Comparison of ENCODE assay signal across 14 cellular contexts in genomic region chr3:10392244-10392643, GRCh38.
DNase-seq lines count a peak whose midpoint lies in the region; ATAC-seq and TF ChIP-seq lines count a peak whose summit lies in the region.
"Had no signal": no experiment of that assay in that cellular context is flagged by ENCODE, and none has a peak within 500 bp of the region (broad histone marks: within the 10 kb centered on the region; RNA-seq: fewer than 3 reads in every experiment).

No MANE protein-coding gene starts in this region.

- H3K4me3 ChIP-seq in DND-41 (ENCODE audit: low read depth in 1 of 2, low read length in 2 of 2) (no peak overlapping the region), WERI-Rb-1 (ENCODE audit: low read depth, low read length) (no peak overlapping the region), kidney epithelial cell (ENCODE audit: low read depth, low read length) (no peak overlapping the region), uterus (no peak overlapping the region)
- H3K4me3 ChIP-seq: SK-N-MC had no signal

- peak; percentile 14 for DNase-seq in ACHN
- DNase-seq in DND-41: no peak
- DNase-seq in WERI-Rb-1: no peak
- no peak for DNase-seq in kidney epithelial cell (ENCODE audit: low read depth)
- no peak for DNase-seq in NCI-H2171 treated with DMSO at 0.1 percent for 48 hours (lab: John Stamatoyannopoulos, UW)
- DNase-seq in uterus: no peak
- DNase-seq in RPMI8226: no peak
- no peak for DNase-seq in NCI-H345 treated with DMSO at 0.1 percent for 48 hours (lab: John Stamatoyannopoulos, UW; ENCODE audit: unreplicated experiment)
- DNase-seq: activated CD8-positive, alpha-beta memory T cell treated with anti-CD3 and anti-CD28 coated beads for 24 hours; activated effector memory CD4-positive, alpha-beta T cell treated with Interleukin-2 at 50 U/mL for 16 hours; effector CD8-positive, alpha-beta T cell; NCI-H2081; nucleus accumbens had no signal

- H3K4me1 ChIP-seq in DND-41 (ENCODE audit: insufficient read depth, low read length) (no peaks in the 10 kb centered on the region; the same call in 1 of the 2 replicates), uterus (no peaks in the 10 kb centered on the region)

- H3K27me3 ChIP-seq in DND-41 (ENCODE audit: insufficient read depth, low read length, poor library complexity) (peaks cover 33% of the 10 kb centered on the region), WERI-Rb-1 (ENCODE audit: insufficient read depth, low read depth, severe bottlenecking) (no peaks in the 10 kb centered on the region), kidney epithelial cell (ENCODE audit: control insufficient read depth, insufficient read depth, low read length) (peaks cover 9% of the 10 kb centered on the region), uterus (no peaks in the 10 kb centered on the region)

- in situ Hi-C loops in ACHN (cut with HindIII; ENCODE audit: low pct_ligation_motif_present, low pct_unique_long_range_greater_than_20kb, low sequenced_read_pairs): no loop called here

- no peaks in the 10 kb centered on the region for H3K36me3 ChIP-seq in DND-41 (ENCODE audit: insufficient read depth, low read length)
- H3K36me3 ChIP-seq in WERI-Rb-1: no peaks in the 10 kb centered on the region
- no peaks in the 10 kb centered on the region for H3K36me3 ChIP-seq in kidney epithelial cell (ENCODE audit: control insufficient read depth, insufficient read depth, low read length)
- H3K36me3 ChIP-seq in uterus: no peaks in the 10 kb centered on the region

- peaks cover 11% of the 10 kb centered on the region for H3K9me3 ChIP-seq in DND-41 (ENCODE audit: insufficient read depth, low read length, severe bottlenecking)
- peaks cover 21% of the 10 kb centered on the region for H3K9me3 ChIP-seq in WERI-Rb-1 (ENCODE audit: severe bottlenecking)
- H3K9me3 ChIP-seq in uterus: peaks cover 0 to 10% of the 10 kb centered on the region in 2 donors

- H2AFZ ChIP-seq in DND-41 (ENCODE audit: low read depth, low read length): no peak overlapping the region

- H3K79me2 ChIP-seq in DND-41 (ENCODE audit: insufficient read depth, low read length): no peaks in the 10 kb centered on the region

- no peaks in the 10 kb centered on the region; the same call in 1 of the 2 replicates for H4K20me1 ChIP-seq in DND-41 (ENCODE audit: insufficient read depth, low read length)

- no peak for ATAC-seq in DND-41 (ENCODE audit: insufficient read depth, low read depth)

- H3K4me2 ChIP-seq in DND-41 (ENCODE audit: insufficient read depth, low read length): no peak overlapping the region

- no peak for TF ChIP-seq POLR2A in uterus (IDR thresholded peaks at IDR 0.05)

- H3K27ac ChIP-seq in DND-41 (ENCODE audit: low read length): no peak overlapping the region
- no peak overlapping the region for H3K27ac ChIP-seq in WERI-Rb-1
- no peak overlapping the region for H3K27ac ChIP-seq in uterus
- H3K27ac ChIP-seq: SK-N-MC had no signal

- TF ChIP-seq CTCF in DND-41 (IDR thresholded peaks at IDR 0.05; ENCODE audit: borderline replicate concordance, extremely low read depth, low read length, poor library complexity, severe bottlenecking) (peak; percentile 22), WERI-Rb-1 (IDR thresholded peaks at IDR 0.05; ENCODE audit: low read depth, low read length) (peak; percentile 30; the same call in 1 of the 2 replicates), kidney epithelial cell (IDR thresholded peaks at IDR 0.05; ENCODE audit: insufficient read depth, low read length, poor library complexity, severe bottlenecking) (peak; percentile 4), uterus (IDR thresholded peaks at IDR 0.05) (no peak)

- no peak overlapping the region for H3K9ac ChIP-seq in DND-41 (ENCODE audit: low read depth, low read length)

- intact Hi-C loops in uterus (cut with DNase I; ENCODE audit: low total_unique reads): no loop called here

Comparison
In these comparisons a context has a peak if more than half of its experiments do, and no peak if none do; other contexts are left out.
1. CTCF ChIP-seq: peak in DND-41 (single experiment), WERI-Rb-1 (single experiment) and kidney epithelial cell (single experiment); none in uterus (0 of 4).